ENCODE assay signal across 15 cellular contexts in the genomic region with DNA sequence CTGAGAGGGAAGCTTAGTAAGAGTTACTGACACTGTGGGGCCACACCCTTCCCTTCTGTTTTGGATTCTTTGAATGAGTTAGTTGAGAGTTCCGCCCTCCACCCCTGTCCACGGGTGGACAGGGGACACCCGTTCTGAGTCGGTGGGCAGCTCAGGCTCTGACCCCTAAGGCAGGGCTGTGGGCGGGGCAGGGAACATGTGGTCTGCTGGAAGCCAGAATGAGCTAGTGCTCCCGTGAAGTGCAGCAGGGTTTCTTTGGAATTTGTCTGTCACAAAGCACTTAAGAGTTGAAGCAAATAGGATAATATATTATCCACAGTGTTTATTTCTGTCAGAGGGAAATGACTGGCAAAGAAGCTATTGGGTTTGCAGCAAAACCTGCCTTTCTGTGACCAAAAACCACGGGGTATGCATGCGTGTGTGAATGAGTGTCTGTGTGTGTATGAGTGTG.
DNase-seq lines count a peak whose midpoint lies in the region; ATAC-seq and TF ChIP-seq lines count a peak whose summit lies in the region.
"Had no signal": no experiment of that assay in that cellular context is flagged by ENCODE, and none has a peak within 500 bp of the region (broad histone marks: within the 10 kb centered on the region; RNA-seq: fewer than 3 reads in every experiment).

No MANE protein-coding gene starts in this region.

- ATAC-seq in CD4-positive, CD25-positive, alpha-beta regulatory T cell (ENCODE audit: low read depth in 2 of 2), result no peak
- no peak for ATAC-seq in RWPE2 (ENCODE audit: low read depth)
- ATAC-seq in gastroesophageal sphincter, result peak; percentile 57
- ATAC-seq in GM18502 (IDR thresholded peaks at IDR 0.05; ENCODE audit: poor library complexity, unreplicated experiment), result no peak
- ATAC-seq in GM21619 (IDR thresholded peaks at IDR 0.05; ENCODE audit: unreplicated experiment), result no peak

- peaks cover 31% of the 10 kb centered on the region for H3K36me3 ChIP-seq in CD4-positive, CD25-positive, alpha-beta regulatory T cell (ENCODE audit: control insufficient read depth, insufficient read depth, low read length)
- H3K36me3 ChIP-seq in RWPE2 (ENCODE audit: low read depth) (no peaks in the 10 kb centered on the region; the same call in 1 of the 2 replicates), gastroesophageal sphincter (peaks cover 0 to 87% of the 10 kb centered on the region in 2 donors), sigmoid colon (peaks cover 0 to 22% (median 7%) of the 10 kb centered on the region in 4 donors)

- H3K36me3 Mint-ChIP-seq in CD4-positive, CD25-positive, alpha-beta regulatory T cell, result peaks cover 52% of the 10 kb centered on the region

- H3K27ac Mint-ChIP-seq in CD4-positive, CD25-positive, alpha-beta regulatory T cell, result peak overlapping the region in 2 of 3 donors; percentile 45 to 46

- no peak for DNase-seq in CD4-positive, CD25-positive, alpha-beta regulatory T cell
- DNase-seq in RWPE2 (ENCODE audit: low spot score), result no peak
- no peak for DNase-seq in sigmoid colon
- no peak for DNase-seq in NCI-H748 (lab: John Stamatoyannopoulos, UW; ENCODE audit: unreplicated experiment)
- no peak for DNase-seq in NCI-H2107 treated with DMSO at 0.1 percent for 48 hours (lab: John Stamatoyannopoulos, UW; ENCODE audit: unreplicated experiment)
- DNase-seq: activated CD4-positive, alpha-beta T cell treated with anti-CD3 and anti-CD28 coated beads for 4 hours; amygdala; BE2C; DMS153; KG1; NCI-H1436 treated with DMSO at 0.1 percent for 48 hours had no signal

- no peak overlapping the region for H3K4me3 Mint-ChIP-seq in CD4-positive, CD25-positive, alpha-beta regulatory T cell

- intact Hi-C loops in sigmoid colon (cut with DNase I), result no loop called here

- no peak overlapping the region for H3K4me3 ChIP-seq in CD4-positive, CD25-positive, alpha-beta regulatory T cell (ENCODE audit: low read depth, low read length)
- H3K4me3 ChIP-seq in RWPE2 (ENCODE audit: severe bottlenecking) (no peak overlapping the region), gastroesophageal sphincter (no peak overlapping the region), sigmoid colon (no peak overlapping the region)
- H3K4me3 ChIP-seq: coronary artery had no signal

- TF ChIP-seq EP300 in gastroesophageal sphincter (IDR thresholded peaks at IDR 0.05) (no peak), sigmoid colon (IDR thresholded peaks at IDR 0.05) (no peak)

- TF ChIP-seq POLR2A in gastroesophageal sphincter (IDR thresholded peaks at IDR 0.05) (no peak), sigmoid colon (IDR thresholded peaks at IDR 0.05) (no peak)

- H3K27ac ChIP-seq in CD4-positive, CD25-positive, alpha-beta regulatory T cell (ENCODE audit: insufficient read depth, low read length, poor library complexity, severe bottlenecking), result no peak overlapping the region
- H3K27ac ChIP-seq in RWPE2 (ENCODE audit: poor library complexity, severe bottlenecking), result peak overlapping the region; percentile 9
- H3K27ac ChIP-seq in gastroesophageal sphincter, result peak overlapping the region in 3 of 4 donors; percentile 42 to 64 (median 50)
- peak overlapping the region in 3 of 4 donors; percentile 15 to 60 (median 59) for H3K27ac ChIP-seq in sigmoid colon

- peaks cover 0 to 3% (median 0%) of the 10 kb centered on the region in 7 donors for H3K9me3 Mint-ChIP-seq in CD4-positive, CD25-positive, alpha-beta regulatory T cell

- no peaks in the 10 kb centered on the region for H3K4me1 ChIP-seq in CD4-positive, CD25-positive, alpha-beta regulatory T cell (ENCODE audit: control insufficient read depth, insufficient read depth, low read length, poor library complexity, severe bottlenecking)
- H3K4me1 ChIP-seq in RWPE2 (ENCODE audit: insufficient read depth, poor library complexity, severe bottlenecking) (peaks cover 11% of the 10 kb centered on the region), gastroesophageal sphincter (peaks cover 0 to 32% (median 12%) of the 10 kb centered on the region in 3 donors), sigmoid colon (peaks cover 0 to 23% (median 10%) of the 10 kb centered on the region in 4 donors)
- H3K4me1 ChIP-seq: BE2C had no signal

- no peaks in the 10 kb centered on the region for H3K9me3 ChIP-seq in CD4-positive, CD25-positive, alpha-beta regulatory T cell (ENCODE audit: control insufficient read depth in 2 of 2, low read length in 2 of 2)
- H3K9me3 ChIP-seq in RWPE2 (ENCODE audit: severe bottlenecking) (no peaks in the 10 kb centered on the region), gastroesophageal sphincter (no peaks in the 10 kb centered on the region), sigmoid colon (no peaks in the 10 kb centered on the region)
- H3K9me3 ChIP-seq: BE2C had no signal

- WGBS in gastroesophageal sphincter (ENCODE audit: low coverage in 1 of 2), 2 donors, result 46 to 61% methylated on average over 2 to 4 of the region's 8 CpGs
- 73 to 77% methylated on average over 8 of the region's 8 CpGs for WGBS in sigmoid colon, 2 donors

- no peaks in the 10 kb centered on the region for H3K27me3 ChIP-seq in CD4-positive, CD25-positive, alpha-beta regulatory T cell (ENCODE audit: control insufficient read depth, insufficient read depth, low read length)
- H3K27me3 ChIP-seq in RWPE2 (ENCODE audit: insufficient read depth, poor library complexity, severe bottlenecking) (no peaks in the 10 kb centered on the region), gastroesophageal sphincter (no peaks in the 10 kb centered on the region), sigmoid colon (no peaks in the 10 kb centered on the region)
- H3K27me3 ChIP-seq: BE2C had no signal

- H3K27me3 Mint-ChIP-seq in CD4-positive, CD25-positive, alpha-beta regulatory T cell, result no peaks in the 10 kb centered on the region

- peaks cover 0 to 11% (median 7%) of the 10 kb centered on the region in 4 donors for H3K4me1 Mint-ChIP-seq in CD4-positive, CD25-positive, alpha-beta regulatory T cell

- no peak for TF ChIP-seq CTCF in RWPE2 (IDR thresholded peaks at IDR 0.05; ENCODE audit: poor library complexity, severe bottlenecking)
- TF ChIP-seq CTCF in gastroesophageal sphincter (IDR thresholded peaks at IDR 0.05), result no peak
- no peak for TF ChIP-seq CTCF in sigmoid colon (IDR thresholded peaks at IDR 0.05)
